8 cellular contexts compared by ENCODE assay signal in genomic region chr11:76233936-76234703, GRCh38. TPM values are rescaled to one million over a fixed set of nuclear protein-coding genes. Genes with fewer than 3 reads are reported as not detected.
DNase-seq lines count a peak whose midpoint lies in the region; ATAC-seq and TF ChIP-seq lines count a peak whose summit lies in the region.

No MANE protein-coding gene starts in this region.

- H3K4me2 ChIP-seq in HCT116 (ENCODE audit: low read length) (peak overlapping the region; percentile 100; the same call in 1 of the 2 replicates), mesenchymal stem cell (ENCODE audit: low read length, poor library complexity, severe bottlenecking) (peak overlapping the region; percentile 74)

- H3K4me1 ChIP-seq in HCT116 (ENCODE audit: control insufficient read depth in 1 of 2, insufficient read depth in 2 of 2, low read length in 2 of 2) (peaks cover 22 to 55% of the 10 kb centered on the region in 2 experiments; a peak in 3 of 4 replicates), ectodermal cell (ENCODE audit: control insufficient read depth, insufficient read depth, low read length) (peaks cover 13% of the 10 kb centered on the region), mesenchymal stem cell (ENCODE audit: control insufficient read depth, insufficient read depth, low read depth, low read length) (peaks cover 39% of the 10 kb centered on the region)

- CTCF ChIA-PET in HCT116 (lab: Charles Lee), result interaction anchor here (1.1 kb wide), 1 partner anchor 27 kb away, joined by 4 read pairs; no protein-coding TSS in a partner anchor

- H3K9ac ChIP-seq in HCT116 (ENCODE audit: low read length) (no peak overlapping the region), SK-N-MC (ENCODE audit: insufficient read length) (peak overlapping the region; percentile 76), mesenchymal stem cell (ENCODE audit: low read length) (peak overlapping the region; percentile 92)

- no peaks in the 10 kb centered on the region for H3K79me2 ChIP-seq in HCT116 (ENCODE audit: insufficient read depth, low read length)

- peaks cover 26% of the 10 kb centered on the region for H3K4me1 Mint-ChIP-seq in type B pancreatic cell (ENCODE audit: unreplicated experiment)

- intact Hi-C loops in HCT116 (cut with micrococcal nuclease), result no loop called here

- no peak for ATAC-seq in HCT116

- no peaks in the 10 kb centered on the region for H3K9me2 ChIP-seq in HCT116 (ENCODE audit: insufficient read depth)

- peak overlapping the region in 1 of 2 experiments; percentile 7 for H3K14ac ChIP-seq in mesenchymal stem cell (ENCODE audit: low read length in 2 of 2)

- no peaks in the 10 kb centered on the region for H3K27me3 ChIP-seq in HCT116 (ENCODE audit: insufficient read depth, low read length)
- H3K27me3 ChIP-seq in ectodermal cell (ENCODE audit: control insufficient read depth, insufficient read depth, low read length, poor library complexity, severe bottlenecking), result peaks cover 6% of the 10 kb centered on the region
- H3K27me3 ChIP-seq in mesenchymal stem cell (ENCODE audit: control insufficient read depth in 1 of 2, insufficient read depth in 1 of 2, low read length in 2 of 2), result peaks cover 6 to 36% of the 10 kb centered on the region in 2 experiments

- H3K4ac ChIP-seq in mesenchymal stem cell (ENCODE audit: low read depth in 1 of 2, low read length in 2 of 2), result no peak overlapping the region

- H3K36me3 Mint-ChIP-seq in type B pancreatic cell, result peaks cover 6% of the 10 kb centered on the region

- H2AK5ac ChIP-seq in mesenchymal stem cell (ENCODE audit: low read length, severe bottlenecking), result no peak overlapping the region

- H3K4me3 ChIP-seq in HCT116 (replicated peaks in 1 of 2; ENCODE audit: low read depth in 1 of 2, low read length in 2 of 2) (no peak overlapping the region), SK-N-MC (peak overlapping the region; percentile 99), ectodermal cell (ENCODE audit: insufficient read depth, low read depth, low read length) (peak overlapping the region; percentile 85), mesenchymal stem cell (ENCODE audit: insufficient read depth in 1 of 2, low read depth in 1 of 2, low read length in 2 of 2) (peak overlapping the region; percentile 69 to 85)

- H3K27ac ChIP-seq in HCT116 (ENCODE audit: low read depth, low read length), result no peak overlapping the region; the same call in 1 of the 2 replicates
- no peak overlapping the region for H3K27ac ChIP-seq in SK-N-MC
- H3K27ac ChIP-seq in ectodermal cell (ENCODE audit: insufficient read depth, low read depth, low read length, poor library complexity, severe bottlenecking), result no peak overlapping the region
- H3K27ac ChIP-seq in mesenchymal stem cell (ENCODE audit: low read length, poor library complexity, severe bottlenecking), result no peak overlapping the region

- H2BK120ac ChIP-seq in mesenchymal stem cell (ENCODE audit: low read depth, low read length), result no peak overlapping the region

- H3K18ac ChIP-seq in mesenchymal stem cell (ENCODE audit: low read depth in 1 of 2, low read length in 2 of 2), result no peak overlapping the region

- H4K20me1 ChIP-seq in HCT116 (ENCODE audit: insufficient read depth), result no peaks in the 10 kb centered on the region

- 74 to 77% methylated on average over 17 of the region's 17 CpGs for WGBS in ectodermal cell, 2 experiments
- WGBS in mesenchymal stem cell, result 73% methylated on average over 17 of the region's 17 CpGs

- H3K9me3 Mint-ChIP-seq in type B pancreatic cell, result no peaks in the 10 kb centered on the region

- peak overlapping the region; percentile 99 for H3K4me3 Mint-ChIP-seq in type B pancreatic cell

- RAD21 ChIA-PET in HCT116 (lab: Charles Lee; ENCODE audit: low non-redundant PET in 1 of 2, low total read pairs in 2 of 2, uncharacterized antibody in 2 of 2, unreplicated experiment in 2 of 2), result no interaction called here

- H3K9me3 ChIP-seq in HCT116 (ENCODE audit: control insufficient read depth in 1 of 2, insufficient read depth in 1 of 2, low read depth in 1 of 2, low read length in 2 of 2) (no peaks in the 10 kb centered on the region), SK-N-MC (ENCODE audit: low read depth, low read length) (no peaks in the 10 kb centered on the region), ectodermal cell (ENCODE audit: control insufficient read depth, low read length) (no peaks in the 10 kb centered on the region), mesenchymal stem cell (ENCODE audit: control insufficient read depth, low read length) (no peaks in the 10 kb centered on the region)

- peak overlapping the region; percentile 87 for H4K8ac ChIP-seq in mesenchymal stem cell (ENCODE audit: low read length)

- POLR2A ChIA-PET in HCT116 (lab: Charles Lee), result no interaction called here

- no peak for TF ChIP-seq RAD21 in HCT116 (IDR thresholded peaks at IDR 0.05; ENCODE audit: low read depth)

- no peaks in the 10 kb centered on the region for H3K79me1 ChIP-seq in mesenchymal stem cell (replicated peaks; ENCODE audit: low read length, poor library complexity, severe bottlenecking)

- no peak overlapping the region for H4K91ac ChIP-seq in mesenchymal stem cell (ENCODE audit: low read length)

- no peak for TF ChIP-seq POLR2A in HCT116 (IDR thresholded peaks at IDR 0.05; ENCODE audit: borderline replicate concordance, extremely low read depth, insufficient read depth, insufficient read length)

- H2BK12ac ChIP-seq in mesenchymal stem cell (ENCODE audit: low read length in 2 of 2), result no peak overlapping the region

- BruUV-seq in HCT116 (replicated peaks; lab: Mats Ljungman, UMichigan), result no TSS peak

- H3K36me3 ChIP-seq in HCT116 (ENCODE audit: control insufficient read depth in 1 of 2, insufficient read depth in 2 of 2, low read length in 2 of 2) (no peaks in the 10 kb centered on the region), SK-N-MC (ENCODE audit: insufficient read depth, low read length) (no peaks in the 10 kb centered on the region), ectodermal cell (ENCODE audit: control insufficient read depth, insufficient read depth, low read length) (no peaks in the 10 kb centered on the region), mesenchymal stem cell (ENCODE audit: control insufficient read depth in 1 of 2, insufficient read depth in 2 of 2, low read depth in 1 of 2, low read length in 2 of 2) (no peaks in the 10 kb centered on the region)

- H2BK5ac ChIP-seq in mesenchymal stem cell (ENCODE audit: low read depth, low read length, poor library complexity, severe bottlenecking), result no peak overlapping the region

- H3K27me3 Mint-ChIP-seq in type B pancreatic cell, result peaks cover 12% of the 10 kb centered on the region

- no peak overlapping the region for H2AFZ ChIP-seq in HCT116 (ENCODE audit: low read depth, low read length, poor library complexity, severe bottlenecking)
- H2AFZ ChIP-seq in mesenchymal stem cell (ENCODE audit: low read depth, low read length), result no peak overlapping the region

- H3K27ac Mint-ChIP-seq in type B pancreatic cell, result peak overlapping the region; percentile 98

- H2BK15ac ChIP-seq in mesenchymal stem cell (ENCODE audit: low read depth, poor library complexity, severe bottlenecking), result no peak overlapping the region

- H3K23ac ChIP-seq in mesenchymal stem cell (ENCODE audit: low read length in 2 of 2), result no peak overlapping the region

- DNase-seq in EH (ENCODE audit: low read depth), result peak; percentile 36
- DNase-seq in HCT116 (ENCODE audit: low read depth, low spot score), result no peak
- no peak for DNase-seq in SK-N-MC (ENCODE audit: low read depth, low spot score)
- DNase-seq in mesenchymal stem cell, result peak; percentile 26
- no peak for DNase-seq in type B pancreatic cell (ENCODE audit: extremely low spot score, unreplicated experiment)
- DNase-seq in dedifferentiated amniotic fluid mesenchymal stem cell (ENCODE audit: extremely low spot score), result no peak
- DNase-seq in DMS 273 (lab: John Stamatoyannopoulos, UW; ENCODE audit: unreplicated experiment), result no peak

- TF ChIP-seq CTCF in HCT116 (IDR thresholded peaks at IDR 0.05 in 2 of 3, conservative IDR thresholded peaks at IDR 0.05 in 1 of 3; ENCODE audit: borderline replicate concordance in 1 of 3, insufficient read depth in 1 of 3, low read depth in 2 of 3, low read length in 2 of 3) (no peak), type B pancreatic cell (conservative IDR thresholded peaks at IDR 0.05) (no peak)

TF ChIP-seq in HCT116, 20 proteins besides CTCF, POLR2A, EP300 and RAD21:
- TF ChIP-seq ZFX (IDR thresholded peaks at IDR 0.05) (peak; percentile 29; the same call in 1 of the 2 replicates), JUND (IDR thresholded peaks at IDR 0.05) (no peak)

RNA-seq across cellular contexts. Expression of gene WNT11, which starts 27.8 kb away (rescaled TPM):
- 1.9 TPM for total RNA-seq in HCT116 (2021; ENCODE audit: unreplicated experiment)
- polyA plus RNA-seq in HCT116 (2012), result 0.61 and 1.3 TPM in 2 replicates
- 0.33 TPM for polyA plus RNA-seq in ectodermal cell (2013, experiment 1 of 4)
- polyA plus RNA-seq in ectodermal cell (2013, experiment 2 of 4), result 0.44 TPM
- polyA plus RNA-seq in ectodermal cell (2013, experiment 3 of 4), result 0.91 TPM
- 0.77 TPM for polyA plus RNA-seq in ectodermal cell (2013, experiment 4 of 4)
- polyA plus RNA-seq in mesenchymal stem cell (2013, experiment 1 of 2), result not detected
- not detected for polyA plus RNA-seq in mesenchymal stem cell (2013, experiment 2 of 2)
- total RNA-seq in type B pancreatic cell (ENCODE audit: low replicate concordance), result 18.2 and 25.9 TPM in 2 replicates

Comparison
In these comparisons a context has a peak if more than half of its experiments do, and no peak if none do; other contexts are left out.
1. DNase-seq: peak in EH (single experiment) and mesenchymal stem cell (single experiment); none in HCT116 (single experiment), SK-N-MC (single experiment), type B pancreatic cell (single experiment), dedifferentiated amniotic fluid mesenchymal stem cell (single experiment) and DMS 273 (single experiment).
2. H3K4me3 ChIP-seq: peak in SK-N-MC (single experiment), ectodermal cell (single experiment) and mesenchymal stem cell (2 of 2); none in HCT116 (0 of 2).